In genomic region chr9:74498616-74499095, GRCh38 we compare ENCODE assay signal across 8 cellular contexts. TPM values are rescaled to one million over a fixed set of nuclear protein-coding genes. Genes with fewer than 3 reads are reported as not detected.
DNase-seq lines count a peak whose midpoint lies in the region; ATAC-seq and TF ChIP-seq lines count a peak whose summit lies in the region.

No MANE protein-coding gene starts in this region.

- no peaks in the 10 kb centered on the region for H3K36me3 Mint-ChIP-seq in IgD-negative memory B cell
- H3K36me3 Mint-ChIP-seq in naive thymus-derived CD8-positive, alpha-beta T cell, result peaks cover 0 to 4% (median 0%) of the 10 kb centered on the region in 3 donors

- H3K27me3 ChIP-seq in effector memory CD4-positive, alpha-beta T cell (replicated peaks; ENCODE audit: control insufficient read depth, insufficient read depth, low read length, poor library complexity, severe bottlenecking), result peaks cover 24% of the 10 kb centered on the region

- POLR2A ChIA-PET in AG04449 (lab: Yijun Ruan, JAX), result no interaction called here
- POLR2A ChIA-PET in naive thymus-derived CD8-positive, alpha-beta T cell (lab: Charles Lee), result no interaction called here

- H3K27me3 Mint-ChIP-seq in IgD-negative memory B cell, result peaks cover 40% of the 10 kb centered on the region
- H3K27me3 Mint-ChIP-seq in naive thymus-derived CD8-positive, alpha-beta T cell, result peaks cover 26 to 72% (median 52%) of the 10 kb centered on the region in 5 donors

- peaks cover 6 to 20% (median 10%) of the 10 kb centered on the region in 3 donors for H3K4me1 Mint-ChIP-seq in IgD-negative memory B cell
- H3K4me1 Mint-ChIP-seq in naive thymus-derived CD8-positive, alpha-beta T cell, result peaks cover 18 to 39% (median 33%) of the 10 kb centered on the region in 4 donors

- no peak overlapping the region for H3K27ac ChIP-seq in effector memory CD4-positive, alpha-beta T cell (ENCODE audit: insufficient read depth, low read length, poor library complexity, severe bottlenecking)

- CTCF ChIA-PET in AG04449 (lab: Yijun Ruan, JAX), result no interaction called here

- no peak for TF ChIP-seq CTCF in AG04449 (IDR thresholded peaks at IDR 0.05; ENCODE audit: insufficient read depth, low read length, missing control alignments)

- no peaks in the 10 kb centered on the region for H3K36me3 ChIP-seq in effector memory CD4-positive, alpha-beta T cell (ENCODE audit: control insufficient read depth, insufficient read depth, low read length)

- no peaks in the 10 kb centered on the region for H3K4me1 ChIP-seq in effector memory CD4-positive, alpha-beta T cell (ENCODE audit: control insufficient read depth, insufficient read depth, low read length, poor library complexity, severe bottlenecking)

- peak overlapping the region in 1 of 3 donors; percentile 78 for H3K27ac Mint-ChIP-seq in IgD-negative memory B cell
- H3K27ac Mint-ChIP-seq in naive thymus-derived CD8-positive, alpha-beta T cell, result peak overlapping the region in 1 of 10 donors; percentile 9

- no peaks in the 10 kb centered on the region for H3K9me3 ChIP-seq in effector memory CD4-positive, alpha-beta T cell (ENCODE audit: control insufficient read depth, low read length)

- no peaks in the 10 kb centered on the region for H3K9me3 Mint-ChIP-seq in IgD-negative memory B cell
- no peaks in the 10 kb centered on the region for H3K9me3 Mint-ChIP-seq in naive thymus-derived CD8-positive, alpha-beta T cell

- H3K4me3 Mint-ChIP-seq in IgD-negative memory B cell, result peak overlapping the region; percentile 70 to 92 (median 86)
- peak overlapping the region; percentile 59 to 91 (median 76) for H3K4me3 Mint-ChIP-seq in naive thymus-derived CD8-positive, alpha-beta T cell

- no peak for ATAC-seq in naive thymus-derived CD8-positive, alpha-beta T cell
- no peak for ATAC-seq in GM18858 (IDR thresholded peaks at IDR 0.05; ENCODE audit: unreplicated experiment)
- ATAC-seq in HG03354 (IDR thresholded peaks at IDR 0.05; ENCODE audit: poor library complexity, severe bottlenecking, unreplicated experiment), result no peak

- DNase-seq in AG04449 (ENCODE audit: low read depth, low spot score) (no peak), NCI-H128 (lab: John Stamatoyannopoulos, UW; ENCODE audit: unreplicated experiment) (no peak), hepatic stellate cell (ENCODE audit: low spot score) (no peak)
- DNase-seq in effector memory CD4-positive, alpha-beta T cell, result no peak
- DNase-seq in naive thymus-derived CD8-positive, alpha-beta T cell, result peak in 2 of 10 donors; percentile 9 to 27

- H3K4me3 ChIP-seq in AG04449 (ENCODE audit: low read depth, low read length), result peak overlapping the region; percentile 65; the same call in 1 of the 2 replicates
- H3K4me3 ChIP-seq in effector memory CD4-positive, alpha-beta T cell (ENCODE audit: insufficient read depth, low read depth, low read length, poor library complexity, severe bottlenecking), result peak overlapping the region; percentile 62

RNA-seq across cellular contexts. Expression of gene RORB, which starts 1.5 kb away (rescaled TPM):
- polyA plus RNA-seq in IgD-negative memory B cell, result not detected
- total RNA-seq in naive thymus-derived CD8-positive, alpha-beta T cell, result not detected
- under 1 TPM in 1 of 3 donors, not detected in 2; 0.12 TPM for polyA plus RNA-seq in naive thymus-derived CD8-positive, alpha-beta T cell
